Comparison of ENCODE assay signal across 1 cellular context in genomic region chr5:112976432-112977309, GRCh38.
TF ChIP-seq lines count a peak whose summit lies in the region.

TSS of gene DCP2 (plus strand) at chr5:112976798. CDS start at chr5:112976934, 136 bp downstream.

TF ChIP-seq in SK-N-SH, 30 proteins besides CTCF, POLR2A, EP300 and RAD21 (continued from another document):
- TF ChIP-seq, protein P1, sequence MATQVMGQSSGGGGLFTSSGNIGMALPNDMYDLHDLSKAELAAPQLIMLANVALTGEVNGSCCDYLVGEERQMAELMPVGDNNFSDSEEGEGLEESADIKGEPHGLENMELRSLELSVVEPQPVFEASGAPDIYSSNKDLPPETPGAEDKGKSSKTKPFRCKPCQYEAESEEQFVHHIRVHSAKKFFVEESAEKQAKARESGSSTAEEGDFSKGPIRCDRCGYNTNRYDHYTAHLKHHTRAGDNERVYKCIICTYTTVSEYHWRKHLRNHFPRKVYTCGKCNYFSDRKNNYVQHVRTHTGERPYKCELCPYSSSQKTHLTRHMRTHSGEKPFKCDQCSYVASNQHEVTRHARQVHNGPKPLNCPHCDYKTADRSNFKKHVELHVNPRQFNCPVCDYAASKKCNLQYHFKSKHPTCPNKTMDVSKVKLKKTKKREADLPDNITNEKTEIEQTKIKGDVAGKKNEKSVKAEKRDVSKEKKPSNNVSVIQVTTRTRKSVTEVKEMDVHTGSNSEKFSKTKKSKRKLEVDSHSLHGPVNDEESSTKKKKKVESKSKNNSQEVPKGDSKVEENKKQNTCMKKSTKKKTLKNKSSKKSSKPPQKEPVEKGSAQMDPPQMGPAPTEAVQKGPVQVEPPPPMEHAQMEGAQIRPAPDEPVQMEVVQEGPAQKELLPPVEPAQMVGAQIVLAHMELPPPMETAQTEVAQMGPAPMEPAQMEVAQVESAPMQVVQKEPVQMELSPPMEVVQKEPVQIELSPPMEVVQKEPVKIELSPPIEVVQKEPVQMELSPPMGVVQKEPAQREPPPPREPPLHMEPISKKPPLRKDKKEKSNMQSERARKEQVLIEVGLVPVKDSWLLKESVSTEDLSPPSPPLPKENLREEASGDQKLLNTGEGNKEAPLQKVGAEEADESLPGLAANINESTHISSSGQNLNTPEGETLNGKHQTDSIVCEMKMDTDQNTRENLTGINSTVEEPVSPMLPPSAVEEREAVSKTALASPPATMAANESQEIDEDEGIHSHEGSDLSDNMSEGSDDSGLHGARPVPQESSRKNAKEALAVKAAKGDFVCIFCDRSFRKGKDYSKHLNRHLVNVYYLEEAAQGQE (IDR thresholded peaks at IDR 0.05; ENCODE audit: low read depth, low read length) = peak; percentile 27; the same call in 1 of the 2 replicates
- TF ChIP-seq ZBTB33 (IDR thresholded peaks at IDR 0.05; ENCODE audit: borderline replicate concordance, low read depth) (no peak), FOXM1 (IDR thresholded peaks at IDR 0.05; ENCODE audit: low read depth) (0 out of 2 replicates have a peak, but pooled peaks have one; percentile 45), GATA2 (CRISPR knock-in tag; IDR thresholded peaks at IDR 0.05) (no peak), CHD2 (IDR thresholded peaks at IDR 0.05; ENCODE audit: low read length, partially characterized antibody) (peak; percentile 87), POLR2AphosphoS5 (IDR thresholded peaks at IDR 0.05; ENCODE audit: low read depth, low read length) (peak; percentile 85)
